12 cellular contexts compared by ENCODE assay signal in the genomic region with DNA sequence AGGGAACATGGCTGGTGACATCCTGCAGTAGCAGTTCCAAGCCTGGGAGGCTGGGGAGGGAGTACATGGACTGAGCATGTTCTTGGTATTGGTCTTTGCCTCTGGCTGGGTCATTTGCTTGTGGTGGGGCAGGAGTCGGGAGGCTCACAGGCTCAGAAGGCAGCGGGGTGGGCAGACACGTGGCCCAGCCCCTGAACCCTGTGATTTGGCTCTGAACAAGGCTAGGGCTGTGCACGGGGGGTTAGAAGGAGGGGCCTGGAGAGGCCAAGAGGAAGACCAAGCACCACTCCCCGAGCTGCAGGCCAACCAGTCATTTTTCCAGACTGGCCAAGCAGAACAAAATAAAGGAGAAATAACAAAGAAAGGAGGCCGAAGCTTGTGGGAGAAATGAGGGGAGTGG. TPM values are rescaled to one million over a fixed set of nuclear protein-coding genes. Genes with fewer than 3 reads are reported as not detected.
DNase-seq lines count a peak whose midpoint lies in the region; ATAC-seq and TF ChIP-seq lines count a peak whose summit lies in the region.
"Had no signal": no experiment of that assay in that cellular context is flagged by ENCODE, and none has a peak within 500 bp of the region (broad histone marks: within the 10 kb centered on the region; RNA-seq: fewer than 3 reads in every experiment).

No MANE protein-coding gene starts in this region.

- H3K27me3 Mint-ChIP-seq in osteocyte (ENCODE audit: unreplicated experiment) (no peaks in the 10 kb centered on the region), type B pancreatic cell (peaks cover 17% of the 10 kb centered on the region)
- H3K27me3 Mint-ChIP-seq in activated naive CD4-positive, alpha-beta T cell treated with anti-CD3 and anti-CD28 coated beads, Interleukin-2, amount 10 ng/mL, durations not matched to agents 7 days and 5 days = peaks cover 42% of the 10 kb centered on the region

- H3K27ac ChIP-seq in heart right ventricle = peak overlapping the region; percentile 26 to 77 (median 62)
- H3K27ac ChIP-seq: 22Rv1 had no signal

- H3K9me3 Mint-ChIP-seq in osteocyte (ENCODE audit: unreplicated experiment) (no peaks in the 10 kb centered on the region), type B pancreatic cell (no peaks in the 10 kb centered on the region)
- no peaks in the 10 kb centered on the region for H3K9me3 Mint-ChIP-seq in activated naive CD4-positive, alpha-beta T cell treated with anti-CD3 and anti-CD28 coated beads, Interleukin-2, amount 10 ng/mL, durations not matched to agents 7 days and 5 days

- H3K4me3 Mint-ChIP-seq in osteocyte (ENCODE audit: unreplicated experiment) (no peak overlapping the region), type B pancreatic cell (no peak overlapping the region)
- no peak overlapping the region for H3K4me3 Mint-ChIP-seq in activated naive CD4-positive, alpha-beta T cell treated with anti-CD3 and anti-CD28 coated beads, Interleukin-2, amount 10 ng/mL, durations not matched to agents 7 days and 5 days

- peaks cover 4 to 57% (median 36%) of the 10 kb centered on the region in 9 donors for H3K4me1 ChIP-seq in heart right ventricle

- ATAC-seq in heart right ventricle = peak; percentile 39 to 88 (median 73)

- WGBS in heart right ventricle, 2 donors = 7 to 15% methylated on average over 6 of the region's 6 CpGs

- no peak overlapping the region for H3K4me3 ChIP-seq in heart right ventricle

- CTCF ChIA-PET in activated naive CD4-positive, alpha-beta T cell treated with anti-CD3 and anti-CD28 coated beads, Interleukin-2, amount 10 ng/mL, durations not matched to agents 7 days and 5 days (lab: Charles Lee) = interaction anchor here (0.6 to 1.3 kb wide), 3 partner anchors 11 to 426 kb away, joined by 3 to 4 read pairs (median 3); no protein-coding TSS in a partner anchor

- in situ Hi-C loops in ACHN (cut with HindIII; ENCODE audit: low pct_ligation_motif_present, low pct_unique_long_range_greater_than_20kb, low sequenced_read_pairs) = no loop called here

- no peaks in the 10 kb centered on the region for H3K36me3 Mint-ChIP-seq in osteocyte (ENCODE audit: unreplicated experiment)
- no peaks in the 10 kb centered on the region for H3K36me3 Mint-ChIP-seq in type B pancreatic cell
- no peaks in the 10 kb centered on the region for H3K36me3 Mint-ChIP-seq in activated naive CD4-positive, alpha-beta T cell treated with anti-CD3 and anti-CD28 coated beads, Interleukin-2, amount 10 ng/mL, durations not matched to agents 7 days and 5 days

- DNase-seq in DMS153 (lab: John Stamatoyannopoulos, UW) = peak; percentile 57
- no peak for DNase-seq in DMS153 treated with DMSO at 0.1 percent for 48 hours (lab: John Stamatoyannopoulos, UW; ENCODE audit: unreplicated experiment)
- peak; percentile 54 to 64 for DNase-seq in heart right ventricle
- DNase-seq in osteocyte (ENCODE audit: extremely low spot score, unreplicated experiment) = no peak
- DNase-seq in type B pancreatic cell (ENCODE audit: extremely low spot score, unreplicated experiment) = no peak
- DNase-seq in activated naive CD4-positive, alpha-beta T cell treated with anti-CD3 and anti-CD28 coated beads, Interleukin-2, amount 10 ng/mL, durations not matched to agents 7 days and 5 days = no peak
- DNase-seq in ACHN = no peak
- no peak for DNase-seq in stimulated activated CD4-positive, alpha-beta T cell treated with anti-CD3 and anti-CD28 coated beads, Interleukin-4, amount 100 ng/mL, for 4 hours
- DNase-seq: activated CD4-positive, alpha-beta T cell treated with anti-CD3 and anti-CD28 coated beads, Interleukin-2, amount 50 U/mL, for 4 hours; DMS53; NCI-H510A had no signal

- H3K27ac Mint-ChIP-seq in osteocyte (ENCODE audit: unreplicated experiment) = peak overlapping the region; percentile 86
- H3K27ac Mint-ChIP-seq in type B pancreatic cell = peak overlapping the region; percentile 27
- no peak overlapping the region for H3K27ac Mint-ChIP-seq in activated naive CD4-positive, alpha-beta T cell treated with anti-CD3 and anti-CD28 coated beads, Interleukin-2, amount 10 ng/mL, durations not matched to agents 7 days and 5 days

- H3K36me3 ChIP-seq in heart right ventricle = no peaks in the 10 kb centered on the region

- TF ChIP-seq CTCF in heart right ventricle (IDR thresholded peaks at IDR 0.05) (no peak), osteocyte (IDR thresholded peaks at IDR 0.05) (no peak), type B pancreatic cell (conservative IDR thresholded peaks at IDR 0.05) (no peak)

- H3K27me3 ChIP-seq in heart right ventricle = peaks cover 0 to 1% (median 0%) of the 10 kb centered on the region in 7 donors

- no peaks in the 10 kb centered on the region for H3K9me3 ChIP-seq in heart right ventricle

- intact Hi-C loops in heart right ventricle (cut with DNase I) = no loop called here

- H3K4me1 Mint-ChIP-seq in osteocyte (ENCODE audit: unreplicated experiment) (peaks cover 46% of the 10 kb centered on the region), type B pancreatic cell (ENCODE audit: unreplicated experiment) (peaks cover 43% of the 10 kb centered on the region)
- no peaks in the 10 kb centered on the region for H3K4me1 Mint-ChIP-seq in activated naive CD4-positive, alpha-beta T cell treated with anti-CD3 and anti-CD28 coated beads, Interleukin-2, amount 10 ng/mL, durations not matched to agents 7 days and 5 days

RNA-seq across cellular contexts. Expression of gene PRELP, which starts 9.7 kb away (rescaled TPM):
- total RNA-seq in heart right ventricle = 10 to 100 TPM in 7 of 10 donors, 1 to 10 TPM in 3; 3.3 to 37.1 (median 14.1) TPM
- polyA plus RNA-seq in heart right ventricle = 10 to 100 TPM; 15.0 to 15.3 TPM
- total RNA-seq in osteocyte = 0.94 and 1.0 TPM in 2 replicates
- total RNA-seq in type B pancreatic cell (ENCODE audit: low replicate concordance) = 0.07 and 1.1 TPM in 2 replicates

RNA-seq across cellular contexts. Expression of gene OPTC, which starts 28.0 kb away (rescaled TPM):
- total RNA-seq in heart right ventricle (not detected), osteocyte (not detected in 2 replicates), type B pancreatic cell (ENCODE audit: low replicate concordance) (not detected in 2 replicates)
- not detected for polyA plus RNA-seq in heart right ventricle

Comparison
In these comparisons a context has a peak if more than half of its experiments do, and no peak if none do; other contexts are left out.
1. DNase-seq: peak in DMS153 (single experiment) and heart right ventricle (2 of 2); none in DMS153 treated with DMSO at 0.1 percent for 48 hours (single experiment), osteocyte (single experiment), type B pancreatic cell (single experiment), activated naive CD4-positive, alpha-beta T cell treated with anti-CD3 and anti-CD28 coated beads, Interleukin-2, amount 10 ng/mL, durations not matched to agents 7 days and 5 days (single experiment), ACHN (single experiment) and stimulated activated CD4-positive, alpha-beta T cell treated with anti-CD3 and anti-CD28 coated beads, Interleukin-4, amount 100 ng/mL, for 4 hours (0 of 2).